Comparison of ENCODE assay signal across 16 cellular contexts in the genomic region with DNA sequence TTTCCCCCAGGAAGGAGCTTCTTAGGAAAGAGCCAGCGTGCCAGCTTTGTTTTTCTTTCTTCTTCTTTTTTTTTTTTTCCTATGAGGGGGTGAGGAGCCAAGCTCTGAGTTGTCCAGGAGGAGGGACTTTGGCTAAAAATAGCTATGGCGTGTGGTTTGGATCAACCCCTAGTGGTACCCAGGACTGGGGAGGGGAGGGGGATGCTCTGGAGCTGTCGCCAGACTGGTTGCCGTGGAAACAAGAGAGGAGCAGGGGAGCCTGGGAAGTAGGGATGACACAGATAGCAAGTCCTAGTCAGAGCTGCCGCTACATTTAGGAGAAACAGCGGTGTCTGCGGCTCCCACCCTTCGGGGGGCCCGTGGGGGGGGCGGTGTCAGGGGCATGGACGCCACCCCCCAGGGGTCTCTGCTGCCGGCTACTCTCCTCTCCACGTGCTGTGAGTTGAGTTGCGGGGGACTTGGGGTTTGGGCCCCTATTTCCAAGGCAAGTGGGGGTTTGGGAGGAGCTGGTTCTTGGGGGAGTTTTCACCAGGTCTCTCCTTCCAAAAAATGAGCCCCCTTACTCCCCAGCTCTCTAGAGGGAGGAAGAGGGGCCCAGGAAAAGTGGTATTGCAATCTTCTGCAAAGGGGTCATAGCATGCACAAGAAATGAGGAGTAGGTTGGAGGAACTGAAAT. TPM values are rescaled to one million over a fixed set of nuclear protein-coding genes. Genes with fewer than 3 reads are reported as not detected.
DNase-seq lines count a peak whose midpoint lies in the region; ATAC-seq and TF ChIP-seq lines count a peak whose summit lies in the region.
"Had no signal": no experiment of that assay in that cellular context is flagged by ENCODE, and none has a peak within 500 bp of the region (broad histone marks: within the 10 kb centered on the region; RNA-seq: fewer than 3 reads in every experiment).

KCNJ9 (plus strand) TSS at position 278 of the 676 bp plus-strand sequence. CDS start 2,493 bp downstream, outside the sequence.

- 18 to 19% methylated on average over 13 to 14 of the region's 14 CpGs for WGBS in tibial nerve, 2 donors
- WGBS in psoas muscle, 3 donors: 26 to 27% (median 26%) methylated on average over 14 of the region's 14 CpGs

- H3K4me2 ChIP-seq in GM23338: no peak within 1 kb of the TSS
- H3K4me2 ChIP-seq: smooth muscle cell had no signal

- peak; percentile 87 for DNase-seq in GM23338 (ENCODE audit: low spot score)
- peak; percentile 84 for DNase-seq in NCI-H2227 treated with DMSO at 0.1 percent for 48 hours (lab: John Stamatoyannopoulos, UW)
- peak; percentile 31 for DNase-seq in fibroblast of mammary gland (ENCODE audit: low read depth)
- peak; percentile 90 for DNase-seq in pons (ENCODE audit: low spot score)
- DNase-seq in tibial nerve (ENCODE audit: low spot score in 2 of 2): no peak
- no peak for DNase-seq in lower lobe of right lung
- DNase-seq in psoas muscle: no peak
- DNase-seq: activated CD4-positive, alpha-beta T cell treated with anti-CD3 and anti-CD28 coated beads for 1 hour; activated naive CD4-positive, alpha-beta T cell; heart left ventricle had no signal

- peaks cover 41% of the 10 kb centered on the region for H3K27me3 Mint-ChIP-seq in GM23338 (ENCODE audit: insufficient read depth, low read depth, poor library complexity)

- no peak within 1 kb of the TSS for H3K27ac Mint-ChIP-seq in GM23338
- H3K27ac Mint-ChIP-seq: IgD-negative memory B cell had no signal

- H3K27ac ChIP-seq in GM23338 (ENCODE audit: low read depth): no peak within 1 kb of the TSS
- no peak within 1 kb of the TSS for H3K27ac ChIP-seq in tibial nerve
- H3K27ac ChIP-seq in lower lobe of right lung: no peak within 1 kb of the TSS
- no peak within 1 kb of the TSS for H3K27ac ChIP-seq in psoas muscle
- H3K27ac ChIP-seq: heart left ventricle had no signal

- intact Hi-C loops in lower lobe of right lung (cut with DNase I): no loop called here
- intact Hi-C loops in psoas muscle (cut with DNase I): loop anchor here (5.0 to 10.0 kb wide), 2 partner anchors 34 to 293 kb away; no protein-coding TSS in a partner anchor

- no peak within 1 kb of the TSS for H3K4me3 Mint-ChIP-seq in GM23338

- ATAC-seq in GM23338 (peak; percentile 6; the same call in 1 of the 3 replicates), GM19395 (IDR thresholded peaks at IDR 0.05; ENCODE audit: unreplicated experiment) (no peak), lower lobe of right lung (no peak), psoas muscle (no peak)
- ATAC-seq: heart left ventricle, Right ventricle myocardium inferior had no signal

- peaks cover 7% of the 10 kb centered on the region for H3F3A ChIP-seq in GM23338 (replicated peaks; ENCODE audit: low read depth)

- no peak for TF ChIP-seq POLR2A in tibial nerve (IDR thresholded peaks at IDR 0.05)

- H3K27me3 ChIP-seq in GM23338 (ENCODE audit: insufficient read depth): peaks cover 55% of the 10 kb centered on the region
- peaks cover 0 to 48% of the 10 kb centered on the region in 2 donors for H3K27me3 ChIP-seq in tibial nerve
- peaks cover 62% of the 10 kb centered on the region for H3K27me3 ChIP-seq in lower lobe of right lung (ENCODE audit: low read depth)
- peaks cover 0 to 21% (median 0%) of the 10 kb centered on the region in 3 donors for H3K27me3 ChIP-seq in psoas muscle (ENCODE audit: insufficient read depth in 3 of 3, low read length in 2 of 3)

- H3K4me1 Mint-ChIP-seq in GM23338: peaks cover 17% of the 10 kb centered on the region

- no peaks in the 10 kb centered on the region for H3K9me2 ChIP-seq in GM23338 (ENCODE audit: insufficient read depth)

- no peak for TF ChIP-seq EP300 in tibial nerve (IDR thresholded peaks at IDR 0.05)

- H3K79me2 ChIP-seq in GM23338 (replicated peaks; ENCODE audit: insufficient read depth): no peaks in the 10 kb centered on the region

- H3K4me3 ChIP-seq in GM23338 (no peak within 1 kb of the TSS), fibroblast of mammary gland (ENCODE audit: control insufficient read depth, low read depth, low read length) (no peak within 1 kb of the TSS), tibial nerve (no peak within 1 kb of the TSS), lower lobe of right lung (no peak within 1 kb of the TSS), psoas muscle (no peak within 1 kb of the TSS)
- H3K4me3 ChIP-seq: heart left ventricle, smooth muscle cell had no signal

- H3K4me1 ChIP-seq in GM23338 (ENCODE audit: insufficient read depth) (no peaks in the 10 kb centered on the region), tibial nerve (peaks cover 0 to 24% (median 0%) of the 10 kb centered on the region in 4 donors), lower lobe of right lung (peaks cover 8% of the 10 kb centered on the region), psoas muscle (no peaks in the 10 kb centered on the region)

- no peaks in the 10 kb centered on the region for H3K9me3 ChIP-seq in tibial nerve
- H3K9me3 ChIP-seq in lower lobe of right lung: no peaks in the 10 kb centered on the region
- H3K9me3 ChIP-seq in psoas muscle: no peaks in the 10 kb centered on the region
- H3K9me3 ChIP-seq: heart left ventricle had no signal

- H4K20me1 ChIP-seq in GM23338 (replicated peaks; ENCODE audit: insufficient read depth): no peaks in the 10 kb centered on the region; the same call in 1 of the 2 replicates

- H3K9me3 Mint-ChIP-seq in GM23338: no peaks in the 10 kb centered on the region; the same call in 2 of the 3 replicates
- H3K9me3 Mint-ChIP-seq: IgD-negative memory B cell had no signal

- no peak for TF ChIP-seq CTCF in GM23338 (conservative IDR thresholded peaks at IDR 0.05; ENCODE audit: low read depth in 2 of 2)
- no peak for TF ChIP-seq CTCF in fibroblast of mammary gland (conservative IDR thresholded peaks at IDR 0.05; ENCODE audit: control insufficient read depth, insufficient read depth, low read depth, low read length)
- TF ChIP-seq CTCF in tibial nerve (IDR thresholded peaks at IDR 0.05): no peak
- TF ChIP-seq CTCF in lower lobe of right lung (IDR thresholded peaks at IDR 0.05): no peak
- no peak for TF ChIP-seq CTCF in psoas muscle (IDR thresholded peaks at IDR 0.05)

- no peaks in the 10 kb centered on the region for H3K36me3 ChIP-seq in GM23338 (ENCODE audit: insufficient read depth)
- no peaks in the 10 kb centered on the region for H3K36me3 ChIP-seq in tibial nerve
- no peaks in the 10 kb centered on the region for H3K36me3 ChIP-seq in lower lobe of right lung
- H3K36me3 ChIP-seq in psoas muscle (ENCODE audit: insufficient read depth in 1 of 2, low read depth in 1 of 2): no peaks in the 10 kb centered on the region
- H3K36me3 ChIP-seq: heart left ventricle had no signal

- peaks cover 12% of the 10 kb centered on the region; the same call in 2 of the 3 replicates for H3K36me3 Mint-ChIP-seq in GM23338 (ENCODE audit: low read depth)

- H2AFZ ChIP-seq in GM23338: no peak within 1 kb of the TSS

TF ChIP-seq in GM23338, 12 proteins besides CTCF, POLR2A, EP300 and RAD21 (continues in another document):
- no peak for TF ChIP-seq NANOG (IDR thresholded peaks at IDR 0.05; ENCODE audit: borderline replicate concordance)
- no peak for TF ChIP-seq ZNF331 (CRISPR knock-in tag; IDR thresholded peaks at IDR 0.05; ENCODE audit: low read depth)
- TF ChIP-seq STAT1 (IDR thresholded peaks at IDR 0.05; ENCODE audit: unreplicated experiment): no peak
- no peak for TF ChIP-seq EZH2phosphoT487 (IDR thresholded peaks at IDR 0.05; ENCODE audit: unreplicated experiment)
- no peak for TF ChIP-seq JUNB (IDR thresholded peaks at IDR 0.05; ENCODE audit: unreplicated experiment)

RNA-seq across cellular contexts. Expression of gene KCNJ9, which starts in this region (rescaled TPM):
- total RNA-seq in GM23338 (2014; rRNA removed; shearing (Covaris generic)): 0.08 and 0.24 TPM in 2 replicates
- polyA plus RNA-seq in GM23338 (2016; fragmentation: Nextera tagmentation; extraction: Ambion mirVana) (0.26 and 0.34 TPM in 2 replicates), psoas muscle (under 1 TPM in 2 of 3 donors, not detected in 1; 0.01 to 0.04 TPM)
- total RNA-seq in tibial nerve (under 1 TPM in 1 of 4 donors, not detected in 3; 0.60 TPM), lower lobe of right lung (not detected), psoas muscle (not detected)
- total RNA-seq: dermis microvascular lymphatic vessel endothelial cell, NCI-H460, Right ventricle myocardium inferior, smooth muscle cell had no signal
- polyA plus RNA-seq: IgD-negative memory B cell, smooth muscle cell had no signal

Comparison
In these comparisons a context has a peak if more than half of its experiments do, and no peak if none do; other contexts are left out.
1. Peak in DNase-seq and ATAC-seq in GM23338; RNA of the gene not detected or under 1 TPM.
2. DNase-seq: peak in NCI-H2227 treated with DMSO at 0.1 percent for 48 hours (single experiment), fibroblast of mammary gland (single experiment) and pons (single experiment); none in tibial nerve (0 of 2), lower lobe of right lung (single experiment) and psoas muscle (0 of 2).